19 cellular contexts compared by ENCODE assay signal in the genomic region with DNA sequence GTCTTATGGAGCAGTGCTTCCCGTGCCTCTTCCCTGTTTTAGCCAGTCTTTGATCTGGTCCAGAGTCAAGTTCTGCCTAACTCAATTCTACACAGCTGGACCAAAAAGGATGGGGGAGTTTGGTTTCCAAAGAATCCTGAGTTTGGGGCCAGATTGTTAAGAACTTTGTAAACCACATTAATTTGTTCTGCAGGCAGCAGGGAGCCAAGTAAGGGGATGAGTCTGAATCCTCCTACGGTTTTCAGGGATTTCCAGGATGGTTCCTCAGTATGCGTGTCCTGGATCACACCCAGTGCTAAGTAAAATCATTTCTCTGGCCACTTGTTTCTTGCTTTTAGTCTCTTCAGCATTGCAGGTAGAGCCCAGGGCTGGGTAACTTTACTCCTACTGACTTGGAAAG. TPM values are rescaled to one million over a fixed set of nuclear protein-coding genes. Genes with fewer than 3 reads are reported as not detected.
"Had no signal": no experiment of that assay in that cellular context is flagged by ENCODE, and none has a peak within 500 bp of the region (broad histone marks: within the 10 kb centered on the region; RNA-seq: fewer than 3 reads in every experiment).

No MANE protein-coding gene starts in this region.

- H3K36me3 ChIP-seq: esophagus squamous epithelium, pancreas, prostate gland, right lobe of liver, tibial artery had no signal

- H3K36me3 Mint-ChIP-seq: immature natural killer cell; naive thymus-derived CD8-positive, alpha-beta T cell; stimulated activated effector memory CD8-positive, alpha-beta T cell treated with anti-CD3 and anti-CD28 coated beads, Interleukin-12 subunit alpha, Interleukin-12 subunit beta, amount 100 ng/mL, for 72 hours had no signal

- H3K4me3 ChIP-seq: esophagus squamous epithelium, mucosa of descending colon, pancreas, prostate gland, right lobe of liver, tibial artery had no signal

- FAIRE-seq: colon, keratinocyte, pancreas had no signal

- DNase-seq: cerebellar nuclear complex; esophagus squamous epithelium; foreskin keratinocyte; immature natural killer cell; mammary epithelial cell; mucosa of descending colon; naive thymus-derived CD8-positive, alpha-beta T cell; pancreas; right lobe of liver; stimulated activated CD4-positive, alpha-beta T cell treated with anti-CD3 and anti-CD28 coated beads, Interleukin-4, amount 100 ng/mL, for 1 hour; stimulated activated CD8-positive, alpha-beta memory T cell treated with anti-CD3 and anti-CD28 coated beads, Interleukin-4, amount 100 ng/mL, for 48 hours; stimulated activated naive CD8-positive, alpha-beta T cell treated with anti-CD3 and anti-CD28 coated beads, Interleukin-15, Interleukin-2, amounts not matched to agents 100 U/mL and 50 U/mL, for 24 hours; tibial artery had no signal

- H3K27ac ChIP-seq: esophagus squamous epithelium, foreskin keratinocyte, pancreas, prostate gland, right lobe of liver, tibial artery had no signal

- H3K9me3 Mint-ChIP-seq: dendritic cell treated with granulocyte-macrophage colony-stimulating factor and Interleukin-4, amounts not matched to agents 40 ng/mL and 50 ng/mL, for 4 days; immature natural killer cell; naive thymus-derived CD8-positive, alpha-beta T cell; neural crest cell; stimulated activated effector memory CD8-positive, alpha-beta T cell treated with anti-CD3 and anti-CD28 coated beads, Interleukin-12 subunit alpha, Interleukin-12 subunit beta, amount 100 ng/mL, for 72 hours had no signal

- H3K27me3 ChIP-seq: pancreas, right lobe of liver, tibial artery had no signal

- H3K9me3 ChIP-seq: esophagus squamous epithelium, mucosa of descending colon, pancreas, prostate gland, right lobe of liver, tibial artery had no signal

- H3K4me3 Mint-ChIP-seq: dendritic cell treated with granulocyte-macrophage colony-stimulating factor and Interleukin-4, amounts not matched to agents 40 ng/mL and 50 ng/mL, for 4 days; immature natural killer cell; naive thymus-derived CD8-positive, alpha-beta T cell; neural crest cell; stimulated activated effector memory CD8-positive, alpha-beta T cell treated with anti-CD3 and anti-CD28 coated beads, Interleukin-12 subunit alpha, Interleukin-12 subunit beta, amount 100 ng/mL, for 72 hours had no signal

- H3K4me1 Mint-ChIP-seq: immature natural killer cell; stimulated activated effector memory CD8-positive, alpha-beta T cell treated with anti-CD3 and anti-CD28 coated beads, Interleukin-12 subunit alpha, Interleukin-12 subunit beta, amount 100 ng/mL, for 72 hours had no signal

- H3K27ac Mint-ChIP-seq: dendritic cell treated with granulocyte-macrophage colony-stimulating factor and Interleukin-4, amounts not matched to agents 40 ng/mL and 50 ng/mL, for 4 days; immature natural killer cell; naive thymus-derived CD8-positive, alpha-beta T cell; stimulated activated effector memory CD8-positive, alpha-beta T cell treated with anti-CD3 and anti-CD28 coated beads, Interleukin-12 subunit alpha, Interleukin-12 subunit beta, amount 100 ng/mL, for 72 hours had no signal

- ATAC-seq: foreskin keratinocyte; mucosa of descending colon; naive thymus-derived CD8-positive, alpha-beta T cell; right lobe of liver; stimulated activated effector memory CD8-positive, alpha-beta T cell treated with anti-CD3 and anti-CD28 coated beads, Interleukin-12 subunit alpha, Interleukin-12 subunit beta, amount 100 ng/mL, for 72 hours; stimulated activated naive CD8-positive, alpha-beta T cell treated with anti-CD3 and anti-CD28 coated beads, Interleukin-15, Interleukin-2, amounts not matched to agents 100 U/mL and 50 U/mL, for 24 hours had no signal

- H3K4me1 ChIP-seq: esophagus squamous epithelium, foreskin keratinocyte, pancreas, prostate gland, right lobe of liver had no signal

RNA-seq across cellular contexts. Expression of a gene that starts 26.1 kb away (rescaled TPM):
- total RNA-seq: naive thymus-derived CD8-positive, alpha-beta T cell had no signal
- polyA plus RNA-seq: immature natural killer cell; naive thymus-derived CD8-positive, alpha-beta T cell had no signal
